20 cellular contexts compared by ENCODE assay signal in the genomic region with DNA sequence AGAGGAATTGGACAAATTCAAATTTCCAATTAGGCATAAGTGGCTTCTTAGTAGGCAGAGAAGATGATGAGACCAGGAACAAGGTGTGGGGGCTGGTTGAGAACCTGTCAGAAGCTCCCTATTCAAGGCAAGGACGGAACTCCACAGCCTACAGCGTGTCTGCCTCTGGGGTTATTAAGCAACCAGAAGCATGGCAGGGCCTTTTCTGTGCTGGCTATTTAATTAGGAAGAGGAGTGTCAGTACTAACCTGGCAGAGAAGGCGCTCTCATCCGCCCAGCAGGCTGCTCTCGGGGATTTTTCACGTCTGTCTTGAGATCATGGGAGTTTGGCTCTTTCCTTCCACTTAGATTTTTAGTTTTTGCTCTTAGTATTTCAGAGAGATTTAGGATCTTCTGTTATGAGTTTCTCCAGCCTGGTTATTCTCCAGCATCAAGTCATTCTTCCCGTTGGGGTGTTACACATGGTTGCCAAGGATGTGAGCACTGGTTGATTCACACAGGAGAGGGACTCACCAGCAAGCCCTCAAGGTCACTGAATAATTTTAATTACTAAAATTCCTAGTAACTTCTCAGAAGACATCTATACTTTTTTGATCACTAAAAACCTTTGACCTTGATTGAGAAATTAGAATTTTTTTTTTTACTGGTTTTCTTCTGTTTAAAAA. TPM values are rescaled to one million over a fixed set of nuclear protein-coding genes. Genes with fewer than 3 reads are reported as not detected.
A peak's percentile ranks its signal among the peaks of the same experiment; 100 is the strongest.
DNase-seq lines count a peak whose midpoint lies in the region; ATAC-seq, FAIRE-seq and TF ChIP-seq lines count a peak whose summit lies in the region.
"Had no signal": no experiment of that assay in that cellular context is flagged by ENCODE, and none has a peak within 500 bp of the region (broad histone marks: within the 10 kb centered on the region; RNA-seq: fewer than 3 reads in every experiment).

No MANE protein-coding gene starts in this region.

- peak overlapping the region; percentile 16; the same call in 1 of the 2 replicates for H2AFZ ChIP-seq in GM23338

- FAIRE-seq in RCC 7860 (lab: Jason Lieb, UNC), result peak; percentile 59
- FAIRE-seq: HepG2 had no signal

- peaks cover 7% of the 10 kb centered on the region for H3K4me1 Mint-ChIP-seq in GM23338
- H3K4me1 Mint-ChIP-seq: naive B cell had no signal

- H3K36me3 Mint-ChIP-seq in GM23338 (ENCODE audit: low read depth), result no peaks in the 10 kb centered on the region

- H3K4me1 ChIP-seq in GM23338 (ENCODE audit: insufficient read depth), result no peaks in the 10 kb centered on the region
- H3K4me1 ChIP-seq: prostate gland had no signal

- no peak overlapping the region for H3K4me3 ChIP-seq in GM23338
- H3K4me3 ChIP-seq in fibroblast of mammary gland (ENCODE audit: control insufficient read depth, low read depth, low read length), result no peak overlapping the region
- H3K4me3 ChIP-seq in skin epidermis, result no peak overlapping the region
- H3K4me3 ChIP-seq: prostate gland, thoracic aorta had no signal

- H4K20me1 ChIP-seq in GM23338 (replicated peaks; ENCODE audit: insufficient read depth), result no peaks in the 10 kb centered on the region

- H3F3A ChIP-seq in GM23338 (replicated peaks; ENCODE audit: low read depth), result no peaks in the 10 kb centered on the region

- H3K36me3 ChIP-seq in GM23338 (ENCODE audit: insufficient read depth), result no peaks in the 10 kb centered on the region
- H3K36me3 ChIP-seq: prostate gland, thoracic aorta had no signal

- H3K27ac ChIP-seq in GM23338 (ENCODE audit: low read depth), result no peak overlapping the region
- peak overlapping the region in 12 of 21 experiments; percentile 6 to 84 (median 58) for H3K27ac ChIP-seq in skin epidermis
- H3K27ac ChIP-seq: prostate gland, thoracic aorta had no signal

- no peak overlapping the region for H3K4me2 ChIP-seq in GM23338

- no peak overlapping the region for H3K27ac Mint-ChIP-seq in GM23338
- H3K27ac Mint-ChIP-seq: T-helper 17 cell had no signal

- ATAC-seq in GM23338, result no peak
- ATAC-seq: HCT116, HepG2, T-helper 17 cell had no signal

- H3K27me3 ChIP-seq in GM23338 (ENCODE audit: insufficient read depth), result no peaks in the 10 kb centered on the region

- peaks cover 4% of the 10 kb centered on the region for H3K27me3 Mint-ChIP-seq in GM23338 (ENCODE audit: insufficient read depth, low read depth, poor library complexity)
- H3K27me3 Mint-ChIP-seq: T-helper 17 cell had no signal

- H3K79me2 ChIP-seq in GM23338 (replicated peaks; ENCODE audit: insufficient read depth), result no peaks in the 10 kb centered on the region

- H3K9me3 Mint-ChIP-seq in GM23338, result no peaks in the 10 kb centered on the region

- TF ChIP-seq CTCF in GM23338 (conservative IDR thresholded peaks at IDR 0.05; ENCODE audit: low read depth in 2 of 2) (no peak), fibroblast of mammary gland (conservative IDR thresholded peaks at IDR 0.05; ENCODE audit: control insufficient read depth, insufficient read depth, low read depth, low read length) (no peak)

- no peaks in the 10 kb centered on the region for H3K9me2 ChIP-seq in GM23338 (ENCODE audit: insufficient read depth)

- no peak overlapping the region for H3K4me3 Mint-ChIP-seq in GM23338
- H3K4me3 Mint-ChIP-seq: naive B cell, T-helper 17 cell had no signal

- no peak for DNase-seq in GM23338 (ENCODE audit: low spot score)
- peak; percentile 44 for DNase-seq in RCC 7860 (ENCODE audit: low spot score)
- DNase-seq in fibroblast of mammary gland (ENCODE audit: low read depth), result peak; percentile 88
- DNase-seq in NCI-H1930 (lab: John Stamatoyannopoulos, UW), result no peak
- no peak for DNase-seq in putamen (ENCODE audit: low spot score)
- no peak for DNase-seq in central memory CD4-positive, alpha-beta T cell
- DNase-seq: activated gamma-delta T cell treated with Interleukin-2 at 50 U/mL for 16 hours; C1 segment of cervical spinal cord; DMS79; naive B cell; NCI-H1092; NCI-H82; SHP77; stimulated activated CD4-positive, alpha-beta T cell treated with anti-CD3 and anti-CD28 coated beads, Interleukin-1b, Interleukin-23, amount 100 ng/mL, for 48 hours; T-helper 17 cell had no signal

TF ChIP-seq in GM23338, 12 proteins besides CTCF, POLR2A, EP300 and RAD21:
- TF ChIP-seq NANOG (IDR thresholded peaks at IDR 0.05; ENCODE audit: borderline replicate concordance) (no peak), ZNF462 (CRISPR knock-in tag; IDR thresholded peaks at IDR 0.05) (no peak), EZH2phosphoT487 (IDR thresholded peaks at IDR 0.05; ENCODE audit: unreplicated experiment) (no peak), EZH2 (IDR thresholded peaks at IDR 0.05; ENCODE audit: low read depth, unreplicated experiment) (no peak)

RNA-seq across cellular contexts. Expression of gene ADTRP, which starts 23.8 kb away (rescaled TPM):
- not detected in 2 replicates for total RNA-seq in GM23338 (2014; rRNA removed; shearing (Covaris generic))
- not detected in 2 replicates for polyA plus RNA-seq in GM23338 (2016; fragmentation: Nextera tagmentation; extraction: Ambion mirVana)
- total RNA-seq: HepG2, thoracic aorta had no signal
- polyA plus RNA-seq: HepG2 had no signal

Comparison
In these comparisons a context has a peak if more than half of its experiments do, and no peak if none do; other contexts are left out.
1. DNase-seq: peak in RCC 7860 (single experiment) and fibroblast of mammary gland (single experiment); none in GM23338 (single experiment), NCI-H1930 (0 of 2), putamen (single experiment) and central memory CD4-positive, alpha-beta T cell (single experiment).